ENCODE assay signal across 22 cellular contexts in the genomic region with DNA sequence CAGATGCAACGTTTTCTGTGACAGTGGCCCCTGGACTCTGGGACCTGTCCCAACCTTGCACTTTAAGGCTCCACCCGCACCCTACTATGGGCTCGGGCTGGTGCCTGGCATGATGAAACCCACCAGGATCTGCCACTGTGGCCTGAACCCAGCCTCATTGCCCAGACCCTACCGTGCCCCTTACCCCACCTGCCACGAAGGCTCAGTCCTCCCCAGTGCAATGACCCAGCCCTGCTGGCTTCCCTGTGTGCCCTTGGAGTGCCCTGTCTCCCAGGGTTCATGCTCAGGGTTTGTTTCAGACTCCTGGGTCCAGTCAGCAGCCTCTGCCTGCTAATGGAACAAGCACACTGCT. TPM values are rescaled to one million over a fixed set of nuclear protein-coding genes. Genes with fewer than 3 reads are reported as not detected.
DNase-seq lines count a peak whose midpoint lies in the region; ATAC-seq and TF ChIP-seq lines count a peak whose summit lies in the region.
"Had no signal": no experiment of that assay in that cellular context is flagged by ENCODE, and none has a peak within 500 bp of the region (broad histone marks: within the 10 kb centered on the region; RNA-seq: fewer than 3 reads in every experiment).

No MANE protein-coding gene starts in this region.

- POLR2A ChIA-PET in RWPE1 (lab: Yijun Ruan, JAX; ENCODE audit: low non-redundant PET) (no interaction called here), T-cell (lab: Charles Lee) (no interaction called here)

- H3K9me3 Mint-ChIP-seq in activated naive CD4-positive, alpha-beta T cell treated with anti-CD3 and anti-CD28 coated beads, Interleukin-2, amount 50 U/mL, for 24 hours = no peaks in the 10 kb centered on the region
- no peaks in the 10 kb centered on the region for H3K9me3 Mint-ChIP-seq in activated naive CD4-positive, alpha-beta T cell treated with anti-CD3 and anti-CD28 coated beads for 36 hours
- no peaks in the 10 kb centered on the region for H3K9me3 Mint-ChIP-seq in brain
- H3K9me3 Mint-ChIP-seq in neural crest cell = no peaks in the 10 kb centered on the region
- no peaks in the 10 kb centered on the region for H3K9me3 Mint-ChIP-seq in T-cell
- H3K9me3 Mint-ChIP-seq: CD4-positive, CD25-positive, alpha-beta regulatory T cell; GM23338 had no signal

- no peak overlapping the region for H3K27ac Mint-ChIP-seq in activated naive CD4-positive, alpha-beta T cell treated with anti-CD3 and anti-CD28 coated beads, Interleukin-2, amount 50 U/mL, for 24 hours
- H3K27ac Mint-ChIP-seq in activated naive CD4-positive, alpha-beta T cell treated with anti-CD3 and anti-CD28 coated beads for 36 hours = no peak overlapping the region
- H3K27ac Mint-ChIP-seq in brain = peak overlapping the region in 3 of 5 experiments; percentile 50 to 70 (median 61)
- H3K27ac Mint-ChIP-seq in neural crest cell (ENCODE audit: unreplicated experiment) = no peak overlapping the region
- H3K27ac Mint-ChIP-seq in T-cell = peak overlapping the region in 1 of 2 donors; percentile 34
- H3K27ac Mint-ChIP-seq: CD4-positive, CD25-positive, alpha-beta regulatory T cell; GM23338 had no signal

- ATAC-seq in HG03378 (IDR thresholded peaks at IDR 0.05; ENCODE audit: unreplicated experiment) (no peak), T-cell (replicated peaks in 1 of 4) (no peak)
- ATAC-seq: GM23338 had no signal

- TF ChIP-seq CTCF in RWPE1 (conservative IDR thresholded peaks at IDR 0.05; ENCODE audit: low read depth) (no peak), brain (conservative IDR thresholded peaks at IDR 0.05) (no peak), neural crest cell (conservative IDR thresholded peaks at IDR 0.05) (no peak)

- CTCF ChIA-PET in activated naive CD4-positive, alpha-beta T cell treated with anti-CD3 and anti-CD28 coated beads for 36 hours (lab: Charles Lee) = interaction anchor here (0.6 to 1.6 kb wide), 8 partner anchors 41 to 279 kb away, joined by 3 to 5 read pairs (median 3); a partner anchor contains a TSS
- CTCF ChIA-PET in RWPE1 (lab: Yijun Ruan, JAX) (no interaction called here), T-cell (lab: Charles Lee) (interaction anchor here in 1 of 2 donors (1.3 kb wide), 1 partner anchor 218 kb away, joined by 11 read pairs; no protein-coding TSS in a partner anchor)

- intact Hi-C loops in activated naive CD4-positive, alpha-beta T cell treated with anti-CD3 and anti-CD28 coated beads for 36 hours (cut with micrococcal nuclease) = loop anchor here (10.0 kb wide), 1 partner anchor 165 kb away; no protein-coding TSS in a partner anchor

- H3K4me1 Mint-ChIP-seq in activated naive CD4-positive, alpha-beta T cell treated with anti-CD3 and anti-CD28 coated beads, Interleukin-2, amount 50 U/mL, for 24 hours = peaks cover 36% of the 10 kb centered on the region
- H3K4me1 Mint-ChIP-seq in activated naive CD4-positive, alpha-beta T cell treated with anti-CD3 and anti-CD28 coated beads for 36 hours (ENCODE audit: low read depth) = peaks cover 35% of the 10 kb centered on the region
- H3K4me1 Mint-ChIP-seq in brain (peaks cover 44% of the 10 kb centered on the region), neural crest cell (peaks cover 22% of the 10 kb centered on the region), T-cell (peaks cover 33 to 40% (median 37%) of the 10 kb centered on the region in 3 donors)

- no peak for DNase-seq in activated naive CD4-positive, alpha-beta T cell treated with anti-CD3 and anti-CD28 coated beads for 36 hours
- DNase-seq in RWPE1 (ENCODE audit: low spot score) (no peak), neural crest cell (ENCODE audit: low read depth, low spot score) (no peak), NCI-H82 treated with DMSO at 0.1 percent for 48 hours (lab: John Stamatoyannopoulos, UW; ENCODE audit: unreplicated experiment) (no peak), T-cell (no peak)
- DNase-seq: ACHN; CD4-positive, CD25-positive, alpha-beta regulatory T cell; DMS79 treated with DMSO at 0.1 percent for 48 hours; GDM1; IMR-90; NCI-H1417; NCI-H2029; NCI-H2171 treated with DMSO at 0.1 percent for 48 hours; NCI-H510A; NCI-H82; Peyer's patch had no signal

- no peaks in the 10 kb centered on the region for H3K27me3 Mint-ChIP-seq in activated naive CD4-positive, alpha-beta T cell treated with anti-CD3 and anti-CD28 coated beads, Interleukin-2, amount 50 U/mL, for 24 hours
- no peaks in the 10 kb centered on the region for H3K27me3 Mint-ChIP-seq in activated naive CD4-positive, alpha-beta T cell treated with anti-CD3 and anti-CD28 coated beads for 36 hours (ENCODE audit: low read depth)
- H3K27me3 Mint-ChIP-seq in brain = peaks cover 5% of the 10 kb centered on the region
- no peaks in the 10 kb centered on the region for H3K27me3 Mint-ChIP-seq in neural crest cell (ENCODE audit: low read depth)
- H3K27me3 Mint-ChIP-seq in T-cell = no peaks in the 10 kb centered on the region
- H3K27me3 Mint-ChIP-seq: CD4-positive, CD25-positive, alpha-beta regulatory T cell had no signal

- peak overlapping the region; percentile 33 for H3K4me3 Mint-ChIP-seq in activated naive CD4-positive, alpha-beta T cell treated with anti-CD3 and anti-CD28 coated beads, Interleukin-2, amount 50 U/mL, for 24 hours
- H3K4me3 Mint-ChIP-seq in activated naive CD4-positive, alpha-beta T cell treated with anti-CD3 and anti-CD28 coated beads for 36 hours = no peak overlapping the region
- peak overlapping the region in 4 of 5 experiments; percentile 36 to 59 (median 50) for H3K4me3 Mint-ChIP-seq in brain
- peak overlapping the region; percentile 70 for H3K4me3 Mint-ChIP-seq in neural crest cell
- H3K4me3 Mint-ChIP-seq in T-cell = no peak overlapping the region
- H3K4me3 Mint-ChIP-seq: GM23338 had no signal

- no peaks in the 10 kb centered on the region for H3K36me3 Mint-ChIP-seq in activated naive CD4-positive, alpha-beta T cell treated with anti-CD3 and anti-CD28 coated beads, Interleukin-2, amount 50 U/mL, for 24 hours
- H3K36me3 Mint-ChIP-seq in activated naive CD4-positive, alpha-beta T cell treated with anti-CD3 and anti-CD28 coated beads for 36 hours (ENCODE audit: low read depth) = peaks cover 4% of the 10 kb centered on the region
- peaks cover 27% of the 10 kb centered on the region for H3K36me3 Mint-ChIP-seq in brain
- no peaks in the 10 kb centered on the region for H3K36me3 Mint-ChIP-seq in neural crest cell (ENCODE audit: low read depth)
- peaks cover 6% of the 10 kb centered on the region for H3K36me3 Mint-ChIP-seq in T-cell

- peak overlapping the region; percentile 59 for H3K27ac ChIP-seq in RWPE1
- H3K27ac ChIP-seq: Peyer's patch had no signal

RNA-seq across cellular contexts. Expression of a gene that starts 3.1 kb away (rescaled TPM):
- total RNA-seq in activated naive CD4-positive, alpha-beta T cell treated with anti-CD3 and anti-CD28 coated beads for 36 hours = 10 to 100 TPM; 20.0 to 24.3 TPM
- polyA plus RNA-seq in brain (ENCODE audit: insufficient read depth, low read depth, low replicate concordance) = 2.7 TPM
- 22.8 and 24.0 TPM in 2 replicates for total RNA-seq in neural crest cell
- total RNA-seq in T-cell = 10 to 100 TPM; 39.9 to 53.7 (median 42.7) TPM

RNA-seq across cellular contexts. Expression of a gene that starts 56.1 kb away (rescaled TPM):
- total RNA-seq in activated naive CD4-positive, alpha-beta T cell treated with anti-CD3 and anti-CD28 coated beads for 36 hours = not detected
- polyA plus RNA-seq in brain (ENCODE audit: insufficient read depth, low read depth, low replicate concordance) = not detected
- total RNA-seq in neural crest cell (not detected in 2 replicates), T-cell (not detected)
- total RNA-seq: CD4-positive, CD25-positive, alpha-beta regulatory T cell; GM23338; HT-29; IMR-90; LHCN-M2; Peyer's patch had no signal
- polyA plus RNA-seq: CD4-positive, CD25-positive, alpha-beta regulatory T cell; GM23338; IMR-90 had no signal

Comparison
In these comparisons a context has a peak if more than half of its experiments do, and no peak if none do; other contexts are left out.
1. H3K4me3 Mint-ChIP-seq: peak in activated naive CD4-positive, alpha-beta T cell treated with anti-CD3 and anti-CD28 coated beads, Interleukin-2, amount 50 U/mL, for 24 hours (single experiment), brain (4 of 5) and neural crest cell (single experiment); none in activated naive CD4-positive, alpha-beta T cell treated with anti-CD3 and anti-CD28 coated beads for 36 hours (single experiment) and T-cell (0 of 3).
2. H3K27ac Mint-ChIP-seq: peak in brain (3 of 5); none in activated naive CD4-positive, alpha-beta T cell treated with anti-CD3 and anti-CD28 coated beads, Interleukin-2, amount 50 U/mL, for 24 hours (single experiment), activated naive CD4-positive, alpha-beta T cell treated with anti-CD3 and anti-CD28 coated beads for 36 hours (single experiment) and neural crest cell (single experiment).